In the genomic region with DNA sequence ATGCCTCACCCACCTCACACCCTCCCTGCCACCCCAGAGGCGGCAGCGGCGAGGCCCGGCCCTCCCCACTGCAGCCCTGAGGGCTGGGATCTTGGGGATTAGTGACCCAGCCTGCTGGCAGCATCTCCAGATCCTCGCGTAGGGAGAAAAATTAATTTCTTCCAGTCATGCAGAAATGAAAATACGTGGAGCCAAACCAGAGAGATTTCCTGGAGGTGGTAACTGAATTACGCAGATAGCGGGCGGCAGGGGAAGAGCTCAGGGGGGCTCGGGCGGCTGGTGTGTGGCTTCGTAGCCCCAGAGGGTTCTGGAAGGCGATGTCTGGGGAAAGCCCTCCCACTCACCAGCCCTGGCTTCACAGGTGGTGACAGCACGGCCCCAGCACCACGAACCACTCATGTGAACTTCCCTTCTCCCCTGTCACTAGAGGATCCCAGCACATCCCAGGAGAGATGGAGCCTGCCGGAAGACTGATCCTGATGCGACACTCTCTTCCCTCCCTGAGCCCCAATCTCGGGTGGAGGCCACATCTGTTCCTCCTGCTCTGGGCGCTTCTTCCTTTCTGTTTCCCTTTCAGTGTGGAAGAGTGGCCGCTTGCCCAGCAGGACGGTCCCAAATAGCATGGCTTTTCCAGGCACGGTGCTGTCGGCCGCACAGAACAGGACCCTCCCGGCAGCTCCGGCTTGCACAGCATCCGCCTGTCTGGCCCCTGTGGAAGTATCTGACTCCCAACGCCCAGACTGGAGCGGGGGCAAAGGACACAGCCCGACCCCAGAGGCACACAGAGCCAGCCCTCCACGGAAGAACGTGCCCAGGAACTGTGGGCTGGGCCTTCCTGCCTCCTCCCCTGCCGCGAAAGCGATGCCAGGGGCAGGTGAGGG, we compare ENCODE assay signal across 9 cellular contexts. TPM values are rescaled to one million over a fixed set of nuclear protein-coding genes. Genes with fewer than 3 reads are reported as not detected.
DNase-seq lines count a peak whose midpoint lies in the region; ATAC-seq and TF ChIP-seq lines count a peak whose summit lies in the region.
"Had no signal": no experiment of that assay in that cellular context is flagged by ENCODE, and none has a peak within 500 bp of the region (broad histone marks: within the 10 kb centered on the region; RNA-seq: fewer than 3 reads in every experiment).

No MANE protein-coding gene starts in this region.

- peaks cover 21% of the 10 kb centered on the region for H3K4me1 Mint-ChIP-seq in memory B cell

- H3K4me3 ChIP-seq in adipocyte (ENCODE audit: low read length), result peak overlapping the region; percentile 54
- peak overlapping the region; percentile 88 for H3K4me3 ChIP-seq in thymus (ENCODE audit: low read length)
- H3K4me3 ChIP-seq in ascending aorta, result peak overlapping the region in 1 of 2 donors; percentile 66
- H3K4me3 ChIP-seq: K562, SJCRH30 had no signal

- TF ChIP-seq CTCF in GM20000 (IDR thresholded peaks at IDR 0.05; ENCODE audit: extremely low read depth, missing control alignments) (no peak), ascending aorta (IDR thresholded peaks at IDR 0.05) (no peak)

- H3K27ac ChIP-seq in thymus (ENCODE audit: low read depth), result peak overlapping the region; percentile 58
- no peak overlapping the region for H3K27ac ChIP-seq in ascending aorta
- H3K27ac ChIP-seq: SJCRH30 had no signal

- H3K27me3 ChIP-seq in adipocyte (replicated peaks; ENCODE audit: control insufficient read depth, insufficient read depth, low read length) (peaks cover 63% of the 10 kb centered on the region), thymus (ENCODE audit: control insufficient read depth, insufficient read depth) (no peaks in the 10 kb centered on the region), ascending aorta (peaks cover 7% of the 10 kb centered on the region)
- H3K27me3 ChIP-seq: SJCRH30 had no signal

- H3K9me3 ChIP-seq in adipocyte (ENCODE audit: control insufficient read depth, low read length) (no peaks in the 10 kb centered on the region), thymus (ENCODE audit: control insufficient read depth) (no peaks in the 10 kb centered on the region), ascending aorta (no peaks in the 10 kb centered on the region)
- H3K9me3 ChIP-seq: SJCRH30 had no signal

- H3K4me3 Mint-ChIP-seq in memory B cell, result peak overlapping the region; percentile 93

- H3K4me1 ChIP-seq in adipocyte (ENCODE audit: control insufficient read depth, insufficient read depth, low read length) (peaks cover 6% of the 10 kb centered on the region), thymus (ENCODE audit: control insufficient read depth, insufficient read depth, low read length) (peaks cover 52% of the 10 kb centered on the region), ascending aorta (peaks cover 2 to 6% of the 10 kb centered on the region in 2 donors)

- peaks cover 1% of the 10 kb centered on the region for H3K36me3 Mint-ChIP-seq in memory B cell

- H3K36me3 ChIP-seq in adipocyte (ENCODE audit: control insufficient read depth, insufficient read depth, low read length, severe bottlenecking) (no peaks in the 10 kb centered on the region), thymus (ENCODE audit: control insufficient read depth, insufficient read depth) (peaks cover 22% of the 10 kb centered on the region), ascending aorta (no peaks in the 10 kb centered on the region)
- H3K36me3 ChIP-seq: SJCRH30 had no signal

- intact Hi-C loops in ascending aorta (cut with DNase I), result no loop called here

- H3K27me3 Mint-ChIP-seq in memory B cell, result no peaks in the 10 kb centered on the region

- 7% methylated on average over 36 of the region's 36 CpGs for WGBS in thymus

- H3K9ac ChIP-seq in adipocyte (ENCODE audit: low read length), result no peak overlapping the region

- H3K9me3 Mint-ChIP-seq in memory B cell, result no peaks in the 10 kb centered on the region

- peak; percentile 64 for DNase-seq in GM20000 (ENCODE audit: low spot score)
- peak; percentile 32 for DNase-seq in adipocyte (ENCODE audit: low read depth)
- peak in 1 of 2 donors; percentile 30 for DNase-seq in memory B cell (ENCODE audit: low spot score in 2 of 2)
- DNase-seq in ascending aorta (ENCODE audit: low spot score in 2 of 2), result no peak
- no peak for DNase-seq in NCI-H69 (lab: John Stamatoyannopoulos, UW)

- ATAC-seq in memory B cell (ENCODE audit: low read depth), result no peak
- no peak for ATAC-seq in HG03039 (IDR thresholded peaks at IDR 0.05; ENCODE audit: unreplicated experiment)
- ATAC-seq: K562 had no signal

- H3K27ac Mint-ChIP-seq in memory B cell, result peak overlapping the region; percentile 78

RNA-seq across cellular contexts. Expression of a gene that starts 37.8 kb away (rescaled TPM):
- polyA plus RNA-seq in thymus, result 19.1 TPM
- 32.8 TPM for total RNA-seq in ascending aorta

Comparison
In these comparisons a context has a peak if more than half of its experiments do, and no peak if none do; other contexts are left out.
1. DNase-seq: peak in GM20000 (single experiment) and adipocyte (single experiment); none in ascending aorta (0 of 2) and NCI-H69 (single experiment).